Comparison of ENCODE assay signal across 18 cellular contexts in the genomic region with DNA sequence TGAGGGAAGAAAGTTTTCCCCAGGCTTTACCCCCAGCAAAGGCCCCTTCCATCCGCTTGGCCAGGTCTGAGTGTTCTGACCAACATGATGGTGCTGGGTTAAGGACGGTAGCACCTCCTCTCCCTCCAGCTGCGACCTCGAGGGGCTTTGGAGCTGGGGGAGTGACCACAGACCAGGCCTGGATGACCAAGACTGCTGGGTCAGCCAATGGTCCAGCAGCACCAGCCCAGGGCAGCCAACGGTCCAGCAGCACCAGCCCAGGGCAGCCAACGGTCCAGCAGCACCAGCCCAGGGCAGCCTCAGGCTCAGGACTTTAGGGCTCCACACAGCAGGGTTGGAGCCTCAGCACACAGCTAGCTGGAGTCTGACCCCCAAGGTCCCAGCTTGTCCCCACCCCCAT. TPM values are rescaled to one million over a fixed set of nuclear protein-coding genes. Genes with fewer than 3 reads are reported as not detected.
DNase-seq lines count a peak whose midpoint lies in the region; ATAC-seq and TF ChIP-seq lines count a peak whose summit lies in the region.
"Had no signal": no experiment of that assay in that cellular context is flagged by ENCODE, and none has a peak within 500 bp of the region (broad histone marks: within the 10 kb centered on the region; RNA-seq: fewer than 3 reads in every experiment).

No MANE protein-coding gene starts in this region.

- TF ChIP-seq EP300 in stomach (IDR thresholded peaks at IDR 0.05), result no peak

- H3K27me3 ChIP-seq in Panc1 (ENCODE audit: control insufficient read depth, insufficient read depth, low read length) (no peaks in the 10 kb centered on the region), stomach (peaks cover 0 to 39% (median 0%) of the 10 kb centered on the region in 3 donors), MG63 (no peaks in the 10 kb centered on the region)

- in situ Hi-C loops in Panc1 (cut with HindIII; ENCODE audit: low pct_unique_long_range_greater_than_20kb, low sequenced_read_pairs), result no loop called here

- POLR2A ChIA-PET in Panc1 (lab: Charles Lee), result no interaction called here

- H3K27ac Mint-ChIP-seq in osteocyte (ENCODE audit: unreplicated experiment), result no peak overlapping the region
- H3K27ac Mint-ChIP-seq: CD4-positive, alpha-beta memory T cell; GM23338; H9; HFFc6 had no signal

- no peak for TF ChIP-seq CTCF in Panc1 (IDR thresholded peaks at IDR 0.05)
- no peak for TF ChIP-seq CTCF in VCaP (conservative IDR thresholded peaks at IDR 0.05)
- no peak for TF ChIP-seq CTCF in stomach (IDR thresholded peaks at IDR 0.05)
- no peak for TF ChIP-seq CTCF in osteocyte (IDR thresholded peaks at IDR 0.05)

- 50 to 87% (median 63%) methylated on average over 3 to 6 of the region's 6 CpGs for WGBS in stomach, 5 donors

- no TSS peak for BruUV-seq in Panc1 (replicated peaks; lab: Mats Ljungman, UMichigan)

- TF ChIP-seq POLR2A in stomach (IDR thresholded peaks at IDR 0.05), result no peak

- H3K36me3 ChIP-seq in Panc1 (ENCODE audit: control insufficient read depth, insufficient read depth, low read length) (no peaks in the 10 kb centered on the region), stomach (no peaks in the 10 kb centered on the region), MG63 (no peaks in the 10 kb centered on the region)

- ATAC-seq in Panc1, result 0 out of 2 replicates have a peak, but pooled peaks have one; percentile 42
- ATAC-seq in GM21737 (IDR thresholded peaks at IDR 0.05; ENCODE audit: unreplicated experiment), result no peak
- ATAC-seq: GM23338 had no signal

- CTCF ChIA-PET in Panc1 (lab: Charles Lee), result no interaction called here

- DNase-seq in Panc1 (ENCODE audit: low read depth, low spot score) (no peak), mesenteric fat pad (ENCODE audit: low spot score) (peak; percentile 85), stomach (peak; percentile 8), NCI-H2107 (lab: John Stamatoyannopoulos, UW) (no peak), MG63 (no peak), osteocyte (ENCODE audit: extremely low spot score, unreplicated experiment) (no peak)
- DNase-seq: C1 segment of cervical spinal cord; Calu3; CD4-positive, alpha-beta memory T cell; COR-L47; DMS53; DMS79 treated with DMSO at 0.1 percent for 48 hours; GF-D8; H9; HFFc6 had no signal

- H3K27ac ChIP-seq in Panc1 (ENCODE audit: low read length) (no peak overlapping the region), VCaP (peak overlapping the region; percentile 2; the same call in 1 of the 2 replicates), stomach (no peak overlapping the region)

- H3K4me1 Mint-ChIP-seq in osteocyte (ENCODE audit: unreplicated experiment), result no peaks in the 10 kb centered on the region

- H3K9me3 Mint-ChIP-seq in osteocyte (ENCODE audit: unreplicated experiment), result no peaks in the 10 kb centered on the region

- H3K9me3 ChIP-seq in Panc1 (ENCODE audit: control insufficient read depth, insufficient read depth, low read depth, low read length) (no peaks in the 10 kb centered on the region), stomach (peaks cover 0 to 18% (median 16%) of the 10 kb centered on the region in 4 donors), MG63 (peaks cover 8% of the 10 kb centered on the region; the same call in 1 of the 2 replicates)

- H3K4me1 ChIP-seq in Panc1 (ENCODE audit: control insufficient read depth, insufficient read depth, low read length), result no peaks in the 10 kb centered on the region; the same call in 1 of the 2 replicates
- no peaks in the 10 kb centered on the region for H3K4me1 ChIP-seq in stomach

- no peak overlapping the region for H3K4me3 Mint-ChIP-seq in osteocyte (ENCODE audit: unreplicated experiment)
- H3K4me3 Mint-ChIP-seq: CD4-positive, alpha-beta memory T cell; GM23338; H9; HFFc6 had no signal

- H3K4me3 ChIP-seq in Panc1 (ENCODE audit: low read depth in 2 of 2, low read length in 2 of 2) (no peak overlapping the region), stomach (no peak overlapping the region), MG63 (no peak overlapping the region)
- H3K4me3 ChIP-seq: GM23338 had no signal

- intact Hi-C loops in Panc1 (cut with micrococcal nuclease; ENCODE audit: unreplicated experiment), result no loop called here
- intact Hi-C loops in stomach (cut with DNase I; ENCODE audit: low total_unique reads), result no loop called here

- H3K36me3 Mint-ChIP-seq in osteocyte (ENCODE audit: unreplicated experiment), result no peaks in the 10 kb centered on the region
- H3K36me3 Mint-ChIP-seq: CD4-positive, alpha-beta memory T cell had no signal

- H3K27me3 Mint-ChIP-seq in osteocyte (ENCODE audit: unreplicated experiment), result no peaks in the 10 kb centered on the region

RNA-seq across cellular contexts. Expression of a gene that starts 57.2 kb away (rescaled TPM):
- total RNA-seq in Panc1 (2021; ENCODE audit: unreplicated experiment) (32.8 TPM), mesenteric fat pad (14.8 TPM), stomach (10 to 100 TPM; 11.6 to 38.2 (median 16.2) TPM), osteocyte (31.5 and 33.5 TPM in 2 replicates)
- 34.0 TPM for polyA plus RNA-seq in Panc1 (2012; ENCODE audit: insufficient read length)
- 1 to 10 TPM; 4.7 to 8.5 (median 7.3) TPM for polyA plus RNA-seq in stomach
- total RNA-seq in MG63 (2014; rRNA removed; shearing (Covaris generic); ENCODE audit: low replicate concordance), result 11.4 and 12.5 TPM in 2 replicates

Comparison
In these comparisons a context has a peak if more than half of its experiments do, and no peak if none do; other contexts are left out.
1. DNase-seq: peak in mesenteric fat pad (single experiment) and stomach (single experiment); none in Panc1 (single experiment), NCI-H2107 (single experiment), MG63 (single experiment) and osteocyte (single experiment).